17 cellular contexts compared by ENCODE assay signal in genomic region chr17:2955931-2956582, GRCh38.
DNase-seq lines count a peak whose midpoint lies in the region; ATAC-seq and TF ChIP-seq lines count a peak whose summit lies in the region.
"Had no signal": no experiment of that assay in that cellular context is flagged by ENCODE, and none has a peak within 500 bp of the region (broad histone marks: within the 10 kb centered on the region; RNA-seq: fewer than 3 reads in every experiment).

No MANE protein-coding gene starts in this region.

- no peak overlapping the region for H3K4ac ChIP-seq in H9 (ENCODE audit: low read depth, low read length)

- H3K4me1 ChIP-seq in ACC112 (ENCODE audit: control insufficient read depth, insufficient read depth, low read length, unreplicated experiment) (peaks cover 42% of the 10 kb centered on the region), H9 (ENCODE audit: insufficient read depth, low read length) (peaks cover 3% of the 10 kb centered on the region; the same call in 1 of the 2 replicates), thyroid gland (peaks cover 0 to 9% of the 10 kb centered on the region in 2 donors)
- H3K4me1 ChIP-seq in CD8-positive, alpha-beta memory T cell (ENCODE audit: insufficient read depth, low read length) = peaks cover 7% of the 10 kb centered on the region

- H4K5ac ChIP-seq in H9 (ENCODE audit: insufficient read length, low read depth, low read length) = no peak overlapping the region

- POLR2A ChIA-PET in CD8-positive, alpha-beta memory T cell (lab: Charles Lee) = no interaction called here

- H3K4me3 Mint-ChIP-seq in H9 (no peak overlapping the region), T-helper 17 cell (no peak overlapping the region)
- H3K4me3 Mint-ChIP-seq in CD8-positive, alpha-beta memory T cell = peak overlapping the region in 1 of 7 donors; percentile 29

- DNase-seq in H9 = no peak
- DNase-seq in T-helper 17 cell = no peak
- peak; percentile 72 for DNase-seq in mesenteric fat pad (ENCODE audit: low spot score)
- no peak for DNase-seq in CD1c-positive myeloid dendritic cell (ENCODE audit: extremely low spot score)
- no peak for DNase-seq in cerebellar cortex (ENCODE audit: low spot score)
- DNase-seq in thyroid gland = no peak
- no peak for DNase-seq in CD8-positive, alpha-beta memory T cell
- DNase-seq: activated naive CD4-positive, alpha-beta T cell treated with anti-CD3 and anti-CD28 coated beads, Interleukin-2, amount 50 U/mL, for 16 hours; DMS 273 treated with DMSO at 0.1 percent for 48 hours; KG1; NCI-H1417; NCI-H2227 treated with DMSO at 0.1 percent for 48 hours; stimulated activated naive CD4-positive, alpha-beta T cell had no signal

- H2BK15ac ChIP-seq in H9 (ENCODE audit: low read depth, low read length) = no peak overlapping the region

- H4K20me1 ChIP-seq in H9 (ENCODE audit: control insufficient read depth, insufficient read depth, insufficient read length) = no peaks in the 10 kb centered on the region

- H3K27ac ChIP-seq in ACC112 (ENCODE audit: low read depth, low read length) = peak overlapping the region; percentile 79
- no peak overlapping the region for H3K27ac ChIP-seq in H9 (ENCODE audit: insufficient read length, low read depth, low read length)
- no peak overlapping the region for H3K27ac ChIP-seq in thyroid gland
- H3K27ac ChIP-seq in CD8-positive, alpha-beta memory T cell (ENCODE audit: low read depth, low read length) = no peak overlapping the region

- H3K18ac ChIP-seq in H9 (ENCODE audit: insufficient read length, low read depth, low read length) = no peak overlapping the region

- no peaks in the 10 kb centered on the region; a peak in 1 of 5 replicates for H3K9me3 Mint-ChIP-seq in H9
- no peaks in the 10 kb centered on the region for H3K9me3 Mint-ChIP-seq in CD8-positive, alpha-beta memory T cell

- TF ChIP-seq CTCF in H9 (conservative IDR thresholded peaks at IDR 0.05) = no peak
- TF ChIP-seq CTCF in thyroid gland (IDR thresholded peaks at IDR 0.05) = no peak

- ATAC-seq in T-helper 17 cell = no peak
- ATAC-seq: body of pancreas, left lobe of liver had no signal

- H2BK120ac ChIP-seq in H9 (ENCODE audit: low read depth, low read length, poor library complexity, severe bottlenecking) = no peak overlapping the region

- H3T11ph ChIP-seq in H9 (ENCODE audit: low read length) = no peak overlapping the region

- H3K36me3 ChIP-seq in ACC112 (ENCODE audit: insufficient read depth, low read length) (no peaks in the 10 kb centered on the region), thyroid gland (no peaks in the 10 kb centered on the region)
- no peaks in the 10 kb centered on the region for H3K36me3 ChIP-seq in CD8-positive, alpha-beta memory T cell (ENCODE audit: insufficient read depth, low read length)
- H3K36me3 ChIP-seq: pancreas had no signal

- no peak overlapping the region for H2BK12ac ChIP-seq in H9 (ENCODE audit: insufficient read length, low read depth, low read length)

- no peaks in the 10 kb centered on the region for H3K23me2 ChIP-seq in H9 (ENCODE audit: insufficient read length, low read depth, low read length, poor library complexity, severe bottlenecking)

- intact Hi-C loops in thyroid gland (cut with DNase I) = no loop called here

- no peaks in the 10 kb centered on the region for H3K27me3 ChIP-seq in ACC112 (ENCODE audit: insufficient read depth, low read length)
- no peaks in the 10 kb centered on the region; the same call in 1 of the 2 replicates for H3K27me3 ChIP-seq in H9 (ENCODE audit: insufficient read depth, low read length)
- H3K27me3 ChIP-seq in thyroid gland = no peaks in the 10 kb centered on the region
- H3K27me3 ChIP-seq in CD8-positive, alpha-beta memory T cell (ENCODE audit: insufficient read depth, low read length, poor library complexity, severe bottlenecking) = no peaks in the 10 kb centered on the region
- H3K27me3 ChIP-seq: body of pancreas, pancreas had no signal

- no peaks in the 10 kb centered on the region for H3K27me3 Mint-ChIP-seq in H9 (ENCODE audit: low read depth)
- no peaks in the 10 kb centered on the region for H3K27me3 Mint-ChIP-seq in T-helper 17 cell
- H3K27me3 Mint-ChIP-seq in CD8-positive, alpha-beta memory T cell = peaks cover 0 to 3% of the 10 kb centered on the region in 2 donors

- no peak overlapping the region for H2BK5ac ChIP-seq in H9 (ENCODE audit: insufficient read length, low read length)

- H3K27ac Mint-ChIP-seq in H9 = peak overlapping the region in 2 of 3 experiments; percentile 22 to 47; a peak in 3 of 7 replicates
- H3K27ac Mint-ChIP-seq in T-helper 17 cell = peak overlapping the region; percentile 61
- H3K27ac Mint-ChIP-seq in CD8-positive, alpha-beta memory T cell = peak overlapping the region in 1 of 8 donors; percentile 47

- no peak for TF ChIP-seq POLR2A in thyroid gland (IDR thresholded peaks at IDR 0.05)

- CTCF ChIA-PET in CD8-positive, alpha-beta memory T cell (lab: Charles Lee) = interaction anchor here (1.0 kb wide), 1 partner anchor 11 kb away, joined by 5 read pairs; no protein-coding TSS in a partner anchor

- no peak overlapping the region for H2BK20ac ChIP-seq in H9 (ENCODE audit: low read depth, low read length, poor library complexity, severe bottlenecking)

- no CpG with 5 or more reads among the region's 17 CpGs for WGBS in H9 (ENCODE audit: extremely low coverage, insufficient read length, low lambda C conversion rate)
- WGBS in thyroid gland, 2 donors = 84 to 92% methylated on average over 11 to 17 of the region's 17 CpGs

- H3K4me3 ChIP-seq in ACC112 (ENCODE audit: low read depth, low read length) (no peak overlapping the region), thyroid gland (replicated peaks in 1 of 3) (no peak overlapping the region)
- no peak overlapping the region for H3K4me3 ChIP-seq in CD8-positive, alpha-beta memory T cell (ENCODE audit: low read length)
- H3K4me3 ChIP-seq: body of pancreas, pancreas had no signal

- no peak overlapping the region for H2AK5ac ChIP-seq in H9 (ENCODE audit: insufficient read length, low read length)

- no peak overlapping the region for H4K8ac ChIP-seq in H9 (replicated peaks; ENCODE audit: insufficient read length, low read depth, low read length)

- H3K4me1 Mint-ChIP-seq in H9 = peaks cover 44 to 47% of the 10 kb centered on the region in 2 experiments
- peaks cover 34% of the 10 kb centered on the region for H3K4me1 Mint-ChIP-seq in T-helper 17 cell
- peaks cover 25 to 40% (median 27%) of the 10 kb centered on the region in 3 donors for H3K4me1 Mint-ChIP-seq in CD8-positive, alpha-beta memory T cell

- no peak overlapping the region for H3K23ac ChIP-seq in H9 (ENCODE audit: insufficient read length, low read depth, low read length)

- no peaks in the 10 kb centered on the region for H3K9me3 ChIP-seq in H9 (ENCODE audit: control insufficient read depth, low read depth, low read length)
- no peaks in the 10 kb centered on the region for H3K9me3 ChIP-seq in T-helper 17 cell (ENCODE audit: control insufficient read depth, low read length, poor library complexity, severe bottlenecking)
- no peaks in the 10 kb centered on the region for H3K9me3 ChIP-seq in thyroid gland
- H3K9me3 ChIP-seq in CD8-positive, alpha-beta memory T cell (ENCODE audit: low read length) = no peaks in the 10 kb centered on the region
- H3K9me3 ChIP-seq: body of pancreas, pancreas had no signal

- no peak overlapping the region for H3K9ac ChIP-seq in H9 (ENCODE audit: extremely low read depth, insufficient read length, low read length)

- H2AFZ ChIP-seq in ACC112 (ENCODE audit: low read length, unreplicated experiment) (no peak overlapping the region), H9 (ENCODE audit: low read length) (no peak overlapping the region)

- H3K14ac ChIP-seq in H9 (ENCODE audit: insufficient read depth, low read length) = no peak overlapping the region

- H3K36me3 Mint-ChIP-seq in H9 (ENCODE audit: insufficient read depth in 1 of 3, low read depth in 3 of 3) (peaks cover 0 to 2% (median 0%) of the 10 kb centered on the region in 3 experiments; a peak in 1 of 7 replicates), T-helper 17 cell (ENCODE audit: low read depth) (no peaks in the 10 kb centered on the region)
- H3K36me3 Mint-ChIP-seq in CD8-positive, alpha-beta memory T cell = peaks cover 2 to 13% (median 2%) of the 10 kb centered on the region in 3 donors

- no peak overlapping the region for H4K91ac ChIP-seq in H9 (ENCODE audit: insufficient read length, low read depth, low read length)

- H3K79me2 ChIP-seq in ACC112 (ENCODE audit: control insufficient read depth, insufficient read depth, low read length, unreplicated experiment) (no peaks in the 10 kb centered on the region), H9 (ENCODE audit: insufficient read depth, low read length) (0 out of 2 replicates have a peak, but pooled peaks cover 3% of the 10 kb centered on the region)

- H3K4me2 ChIP-seq in H9 (ENCODE audit: insufficient read depth, insufficient read length, low read length) = no peak overlapping the region

- H3K79me1 ChIP-seq in H9 (ENCODE audit: insufficient read depth, low read depth, low read length, poor library complexity, severe bottlenecking) = no peaks in the 10 kb centered on the region

- no peak overlapping the region for H3K56ac ChIP-seq in H9 (ENCODE audit: insufficient read length, low read depth, low read length)
